1 cellular context compared by ENCODE assay signal in genomic region chr2:207861789-207862188, GRCh38.
TF ChIP-seq lines count a peak whose summit lies in the region.

No MANE protein-coding gene starts in this region.

TF ChIP-seq in H1, 55 proteins besides CTCF, POLR2A, EP300 and RAD21:
- TF ChIP-seq FOSL1 (IDR thresholded peaks at IDR 0.05; ENCODE audit: insufficient read depth, low read depth, low read length): no peak
- TF ChIP-seq NRF1 (IDR thresholded peaks at IDR 0.05; ENCODE audit: low read depth, low read length): no peak
- TF ChIP-seq TBP (IDR thresholded peaks at IDR 0.05; ENCODE audit: low read depth, low read length): no peak
- TF ChIP-seq KDM4A (IDR thresholded peaks at IDR 0.05; ENCODE audit: low read depth, low read length, severe bottlenecking): no peak
- TF ChIP-seq NANOG (IDR thresholded peaks at IDR 0.05; ENCODE audit: insufficient read depth, low read depth, low read length, poor library complexity, severe bottlenecking): no peak
- TF ChIP-seq TEAD4 (IDR thresholded peaks at IDR 0.05; ENCODE audit: low read depth, low read length): no peak
- TF ChIP-seq GABPA (IDR thresholded peaks at IDR 0.05; ENCODE audit: borderline replicate concordance, insufficient read depth, low read length): no peak
- TF ChIP-seq SAP30 (IDR thresholded peaks at IDR 0.05; ENCODE audit: insufficient read depth, insufficient replicate concordance, low read length): no peak
- no peak for TF ChIP-seq GTF2F1 (IDR thresholded peaks at IDR 0.05; ENCODE audit: borderline replicate concordance, low read depth, low read length)
